ENCODE assay signal across 22 cellular contexts in the genomic region with DNA sequence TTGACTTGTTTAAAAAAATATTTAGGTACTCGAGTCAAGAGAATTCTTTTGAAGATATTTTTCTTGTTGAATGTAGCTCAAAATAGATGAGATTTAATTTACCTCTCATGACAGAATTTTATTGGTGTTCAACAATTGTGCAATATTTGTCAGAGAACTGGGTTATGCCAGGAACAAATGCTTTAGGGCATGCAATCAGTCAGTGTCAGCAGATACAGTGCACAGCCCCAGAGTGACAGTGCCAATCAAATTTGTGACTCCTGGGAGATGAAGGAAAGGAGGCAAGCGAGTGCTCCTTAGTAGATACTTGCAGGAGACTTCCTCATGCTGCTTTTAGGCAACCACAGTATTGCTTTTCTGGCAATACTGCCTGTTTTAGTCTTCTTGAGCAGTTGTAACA.
"Had no signal": no experiment of that assay in that cellular context is flagged by ENCODE, and none has a peak within 500 bp of the region (broad histone marks: within the 10 kb centered on the region; RNA-seq: fewer than 3 reads in every experiment).

No MANE protein-coding gene starts in this region.

- H3K4me1 Mint-ChIP-seq: activated CD4-positive, alpha-beta T cell treated with anti-CD3 and anti-CD28 coated beads, Interleukin-2, amount 10 ng/mL, durations not matched to agents 7 days and 5 days; activated naive CD4-positive, alpha-beta T cell treated with anti-CD3 and anti-CD28 coated beads, Interleukin-2, amount 50 U/mL, for 24 hours; immature natural killer cell had no signal

- H3K27me3 Mint-ChIP-seq: activated CD4-positive, alpha-beta T cell treated with anti-CD3 and anti-CD28 coated beads, Interleukin-2, amount 10 ng/mL, durations not matched to agents 7 days and 5 days; natural killer cell treated with Interleukin-12 subunit alpha and Interleukin-12 subunit beta and Interleukin-15 and Interleukin-18, amount 100 ng/mL, for 72 hours had no signal

- DNase-seq: activated CD4-positive, alpha-beta T cell treated with anti-CD3 and anti-CD28 coated beads, Interleukin-2, amount 10 ng/mL, durations not matched to agents 7 days and 5 days; activated CD4-positive, CD25-positive, alpha-beta regulatory T cell; activated CD8-positive, alpha-beta memory T cell treated with anti-CD3 and anti-CD28 coated beads, Interleukin-2, amount 50 U/mL, for 4 hours; activated effector memory CD4-positive, alpha-beta T cell treated with Interleukin-2 at 50 U/mL for 16 hours; activated T-cell treated with anti-CD3 and anti-CD28 coated beads, Interleukin-2, amount 50 U/mL, for 4 hours; adrenal gland; cerebellar nuclear complex; effector CD4-positive, alpha-beta T cell; heart right ventricle; immature natural killer cell; lower lobe of right lung; posterior cingulate gyrus; stimulated activated CD4-positive, alpha-beta T cell treated with anti-CD3 and anti-CD28 coated beads, Interleukin-2, amount 100 ng/mL, for 24 hours; stimulated activated naive CD8-positive, alpha-beta T cell treated with anti-CD3 and anti-CD28 coated beads, Interleukin-15, Interleukin-2, amounts not matched to agents 100 U/mL and 50 U/mL, for 24 hours; substantia nigra; T1000; tibial artery had no signal

- H3K36me3 ChIP-seq: adrenal gland, heart right ventricle, lower lobe of right lung, tibial artery had no signal

- H3K36me3 Mint-ChIP-seq: activated naive CD4-positive, alpha-beta T cell treated with anti-CD3 and anti-CD28 coated beads, Interleukin-2, amount 50 U/mL, for 24 hours; immature natural killer cell had no signal

- H3K4me3 Mint-ChIP-seq: activated CD4-positive, alpha-beta T cell treated with anti-CD3 and anti-CD28 coated beads, Interleukin-2, amount 10 ng/mL, durations not matched to agents 7 days and 5 days; activated naive CD4-positive, alpha-beta T cell treated with anti-CD3 and anti-CD28 coated beads, Interleukin-2, amount 50 U/mL, for 24 hours; activated T-cell treated with anti-CD3 and anti-CD28 coated beads, Interleukin-2, amount 50 U/mL, for 4 hours; immature natural killer cell; natural killer cell treated with Interleukin-12 subunit alpha and Interleukin-12 subunit beta and Interleukin-15 and Interleukin-18, amount 100 ng/mL, for 72 hours had no signal

- H3K4me3 ChIP-seq: adrenal gland, heart right ventricle, lower lobe of right lung, tibial artery had no signal

- FAIRE-seq: astrocyte, bronchial epithelial cell, urothelium cell line had no signal

- H3K27ac Mint-ChIP-seq: activated CD4-positive, alpha-beta T cell treated with anti-CD3 and anti-CD28 coated beads, Interleukin-2, amount 10 ng/mL, durations not matched to agents 7 days and 5 days; activated naive CD4-positive, alpha-beta T cell treated with anti-CD3 and anti-CD28 coated beads, Interleukin-2, amount 50 U/mL, for 24 hours; immature natural killer cell; natural killer cell treated with Interleukin-12 subunit alpha and Interleukin-12 subunit beta and Interleukin-15 and Interleukin-18, amount 100 ng/mL, for 72 hours had no signal

- H3K27me3 ChIP-seq: heart right ventricle, tibial artery had no signal

- H3K27ac ChIP-seq: adrenal gland, heart right ventricle, lower lobe of right lung, tibial artery had no signal

- H3K9me3 ChIP-seq: lower lobe of right lung, tibial artery had no signal

- H3K4me1 ChIP-seq: adrenal gland, heart right ventricle, lower lobe of right lung had no signal
